16 cellular contexts compared by ENCODE assay signal in genomic region chr18:36334798-36335197, GRCh38. TPM values are rescaled to one million over a fixed set of nuclear protein-coding genes. Genes with fewer than 3 reads are reported as not detected.
DNase-seq lines count a peak whose midpoint lies in the region; ATAC-seq and TF ChIP-seq lines count a peak whose summit lies in the region.
"Had no signal": no experiment of that assay in that cellular context is flagged by ENCODE, and none has a peak within 500 bp of the region (broad histone marks: within the 10 kb centered on the region; RNA-seq: fewer than 3 reads in every experiment).

No MANE protein-coding gene starts in this region.

- peaks cover 40% of the 10 kb centered on the region for H3K4me1 Mint-ChIP-seq in neural progenitor cell
- H3K4me1 Mint-ChIP-seq: CD14-positive monocyte had no signal

- H3K36me3 ChIP-seq in heart right ventricle, result no peaks in the 10 kb centered on the region
- H3K36me3 ChIP-seq in esophagus muscularis mucosa, result no peaks in the 10 kb centered on the region
- H3K36me3 ChIP-seq in neural progenitor cell, result no peaks in the 10 kb centered on the region

- H3K4me3 ChIP-seq in heart right ventricle (no peak overlapping the region), esophagus muscularis mucosa (no peak overlapping the region), neural progenitor cell (no peak overlapping the region)
- H3K4me3 ChIP-seq: A549 had no signal

- peaks cover 13% of the 10 kb centered on the region for H3K36me3 Mint-ChIP-seq in neural progenitor cell
- H3K36me3 Mint-ChIP-seq: CD14-positive monocyte; CD8-positive, alpha-beta T cell had no signal

- H2AFZ ChIP-seq in neural progenitor cell (replicated peaks), result no peak overlapping the region

- H3K9me3 Mint-ChIP-seq in neural progenitor cell, result peaks cover 2% of the 10 kb centered on the region
- H3K9me3 Mint-ChIP-seq: CD8-positive, alpha-beta T cell; HFFc6 had no signal

- peaks cover 77% of the 10 kb centered on the region for H4K20me1 ChIP-seq in neural progenitor cell (ENCODE audit: low read depth)

- peaks cover 3% of the 10 kb centered on the region for H3K27me3 Mint-ChIP-seq in neural progenitor cell (ENCODE audit: insufficient read depth, low read depth)

- no peak overlapping the region for H3K4me2 ChIP-seq in neural progenitor cell
- H3K4me2 ChIP-seq: A549 had no signal

- peak in 3 of 8 donors; percentile 12 to 21 (median 19) for ATAC-seq in heart right ventricle
- ATAC-seq: A549; CD8-positive, alpha-beta T cell; HepG2 had no signal

- H3K27me3 ChIP-seq in heart right ventricle (no peaks in the 10 kb centered on the region), esophagus muscularis mucosa (no peaks in the 10 kb centered on the region), neural progenitor cell (no peaks in the 10 kb centered on the region)

- H3K9me3 ChIP-seq in heart right ventricle (no peaks in the 10 kb centered on the region), esophagus muscularis mucosa (no peaks in the 10 kb centered on the region), neural progenitor cell (ENCODE audit: low read depth) (no peaks in the 10 kb centered on the region)
- H3K9me3 ChIP-seq: A549 had no signal

- H3K27ac ChIP-seq in heart right ventricle (peak overlapping the region in 7 of 10 donors; percentile 2 to 60 (median 20)), esophagus muscularis mucosa (replicated peaks in 1 of 4) (no peak overlapping the region), neural progenitor cell (no peak overlapping the region)
- H3K27ac ChIP-seq: A549 had no signal

- peak overlapping the region; percentile 72 for H3K27ac Mint-ChIP-seq in neural progenitor cell
- H3K27ac Mint-ChIP-seq: CD14-positive monocyte; CD8-positive, alpha-beta T cell; HFFc6 had no signal

- intact Hi-C loops in heart right ventricle (cut with DNase I) (loop anchor here in 1 of 10 donors (5.0 to 10.0 kb wide), 2 partner anchors 37 to 70 kb away; partner anchors contain the start of gene FHOD3), cardiac septum (cut with DNase I) (no loop called here), esophagus muscularis mucosa (cut with DNase I) (no loop called here)

- no peak overlapping the region for H3K4me3 Mint-ChIP-seq in neural progenitor cell
- H3K4me3 Mint-ChIP-seq: CD14-positive monocyte; CD8-positive, alpha-beta T cell; HFFc6 had no signal

- no peak for TF ChIP-seq EP300 in esophagus muscularis mucosa (IDR thresholded peaks at IDR 0.05)

- H3K4me1 ChIP-seq in heart right ventricle, result peaks cover 0 to 78% (median 33%) of the 10 kb centered on the region in 9 donors
- peaks cover 0 to 19% (median 6%) of the 10 kb centered on the region in 4 donors for H3K4me1 ChIP-seq in esophagus muscularis mucosa
- H3K4me1 ChIP-seq in neural progenitor cell, result peaks cover 35% of the 10 kb centered on the region

- 37 to 48% methylated on average over 3 of the region's 3 CpGs for WGBS in heart right ventricle, 2 donors
- WGBS in esophagus muscularis mucosa, result 75% methylated on average over 3 of the region's 3 CpGs

- DNase-seq in heart right ventricle (no peak), cardiac septum (ENCODE audit: low spot score) (no peak), NCI-H524 (lab: John Stamatoyannopoulos, UW) (peak; percentile 34 to 82), esophagus muscularis mucosa (ENCODE audit: extremely low spot score) (peak; percentile 84), neural progenitor cell (ENCODE audit: low spot score) (no peak), pons (ENCODE audit: low spot score) (no peak)
- no peak for DNase-seq in stimulated activated CD4-positive, alpha-beta T cell treated with anti-CD3 and anti-CD28 coated beads, Interleukin-15, amount 100 ng/mL, for 24 hours
- DNase-seq: CD8-positive, alpha-beta T cell; COR-L47; DMS53; GF-D8; HCEC 1CT; HFFc6 had no signal

- TF ChIP-seq POLR2A in esophagus muscularis mucosa (IDR thresholded peaks at IDR 0.05; ENCODE audit: low read depth), result no peak

- TF ChIP-seq CTCF in heart right ventricle (IDR thresholded peaks at IDR 0.05) (no peak), esophagus muscularis mucosa (IDR thresholded peaks at IDR 0.05) (no peak), neural progenitor cell (IDR thresholded peaks at IDR 0.05) (no peak)

- H3K9ac ChIP-seq in neural progenitor cell, result no peak overlapping the region

- H3F3A ChIP-seq in neural progenitor cell (ENCODE audit: low read depth), result no peaks in the 10 kb centered on the region

- H3K79me2 ChIP-seq in neural progenitor cell (ENCODE audit: low read depth), result peaks cover 95% of the 10 kb centered on the region

RNA-seq across cellular contexts. Expression of gene FHOD3, which starts 37.3 kb away (rescaled TPM):
- total RNA-seq in heart right ventricle (100 to 1,000 TPM; 280 to 484 (median 406) TPM), cardiac septum (311 TPM), esophagus muscularis mucosa (10 to 100 TPM; 24.1 to 51.4 (median 33.8) TPM), neural progenitor cell (ENCODE audit: low replicate concordance) (69.7 and 70.2 TPM in 2 replicates)
- polyA plus RNA-seq in heart right ventricle, result 100 to 1,000 TPM in 1 of 2 donors, 10 to 100 TPM in 1; 81.8 to 298 TPM
- total RNA-seq: CD8-positive, alpha-beta T cell had no signal
- polyA plus RNA-seq: CD14-positive monocyte, HepG2 had no signal

Comparison
In these comparisons a context has a peak if more than half of its experiments do, and no peak if none do; other contexts are left out.
1. DNase-seq: peak in NCI-H524 (2 of 2) and esophagus muscularis mucosa (single experiment); none in heart right ventricle (0 of 2), cardiac septum (single experiment), neural progenitor cell (single experiment), pons (single experiment) and stimulated activated CD4-positive, alpha-beta T cell treated with anti-CD3 and anti-CD28 coated beads, Interleukin-15, amount 100 ng/mL, for 24 hours (single experiment).
2. H3K27ac ChIP-seq: peak in heart right ventricle (7 of 10); none in esophagus muscularis mucosa (0 of 4) and neural progenitor cell (single experiment).